8 cellular contexts compared by ENCODE assay signal in genomic region chr11:6234314-6235031, GRCh38. TPM values are rescaled to one million over a fixed set of nuclear protein-coding genes. Genes with fewer than 3 reads are reported as not detected.
DNase-seq lines count a peak whose midpoint lies in the region; ATAC-seq and TF ChIP-seq lines count a peak whose summit lies in the region.

Gene FHIP1B, minus strand, starts transcription at chr11:6234636. Its CDS starts 10,120 bp downstream, at chr11:6224516.

- H3K4me2 ChIP-seq in SU-DHL-6 (ENCODE audit: low read depth, low read length, poor library complexity, severe bottlenecking) = peak within 1 kb of the TSS; percentile 79

- H3K9me3 ChIP-seq in SU-DHL-6 (ENCODE audit: insufficient read depth, low read length) (no peaks in the 10 kb centered on the region), thyroid gland (no peaks in the 10 kb centered on the region)

- H3K9me2 ChIP-seq in SU-DHL-6 (replicated peaks; ENCODE audit: insufficient read depth, low read length) = no peaks in the 10 kb centered on the region

- DNase-seq in GM10266 (ENCODE audit: extremely low spot score) = peak; percentile 96
- peak; percentile 100 for DNase-seq in NCI-H1105 treated with DMSO at 0.1 percent for 48 hours (lab: John Stamatoyannopoulos, UW)
- DNase-seq in activated naive CD8-positive, alpha-beta T cell treated with anti-CD3 and anti-CD28 coated beads, Interleukin-2, amount 10 ng/mL, durations not matched to agents 7 days and 5 days = peak; percentile 98
- peak; percentile 97 to 100 (median 100) for DNase-seq in head of caudate nucleus
- DNase-seq in osteocyte (ENCODE audit: extremely low spot score, unreplicated experiment) = peak; percentile 100
- DNase-seq in thyroid gland = peak; percentile 100

- H3K27ac ChIP-seq in SU-DHL-6 (ENCODE audit: low read depth, low read length) (no peak within 1 kb of the TSS), thyroid gland (peak within 1 kb of the TSS; percentile 58 to 80 (median 80))

- POLR2A ChIA-PET in activated naive CD8-positive, alpha-beta T cell treated with anti-CD3 and anti-CD28 coated beads, Interleukin-2, amount 10 ng/mL, durations not matched to agents 7 days and 5 days (lab: Charles Lee) = interaction anchor here (0.6 to 2.5 kb wide), 8 partner anchors 19 to 508 kb away, joined by 3 to 8 read pairs (median 5); partner anchors contain the start of genes ARFIP2, SMPD1 and TIMM10B

- TF ChIP-seq POLR2A in thyroid gland (IDR thresholded peaks at IDR 0.05) = peak in 1 of 2 donors; percentile 64

- 0% methylated on average over 35 to 51 of the region's 59 CpGs for WGBS in thyroid gland, 2 donors

- peaks cover 25% of the 10 kb centered on the region for H3K4me1 Mint-ChIP-seq in activated naive CD8-positive, alpha-beta T cell treated with anti-CD3 and anti-CD28 coated beads, Interleukin-2, amount 10 ng/mL, durations not matched to agents 7 days and 5 days
- H3K4me1 Mint-ChIP-seq in osteocyte (ENCODE audit: unreplicated experiment) = peaks cover 19% of the 10 kb centered on the region

- peak within 1 kb of the TSS; percentile 66 for H3K9ac ChIP-seq in SU-DHL-6 (ENCODE audit: low read length)

- no peaks in the 10 kb centered on the region; the same call in 1 of the 2 replicates for H3K79me2 ChIP-seq in SU-DHL-6 (ENCODE audit: insufficient read depth, low read length)

- TF ChIP-seq CTCF in GM10266 (IDR thresholded peaks at IDR 0.05; ENCODE audit: control insufficient read depth, insufficient read depth, low read depth, missing control alignments) (no peak), SU-DHL-6 (IDR thresholded peaks at IDR 0.05; ENCODE audit: insufficient read depth, low read length, poor library complexity, severe bottlenecking) (no peak), osteocyte (IDR thresholded peaks at IDR 0.05) (no peak), thyroid gland (IDR thresholded peaks at IDR 0.05) (no peak)

- no peaks in the 10 kb centered on the region for H3K27me3 ChIP-seq in SU-DHL-6 (ENCODE audit: low read length)
- H3K27me3 ChIP-seq in thyroid gland = no peaks in the 10 kb centered on the region

- H2AFZ ChIP-seq in SU-DHL-6 (ENCODE audit: low read depth, low read length, severe bottlenecking) = peak within 1 kb of the TSS; percentile 87

- peak within 1 kb of the TSS; percentile 97 for H3K27ac Mint-ChIP-seq in activated naive CD8-positive, alpha-beta T cell treated with anti-CD3 and anti-CD28 coated beads, Interleukin-2, amount 10 ng/mL, durations not matched to agents 7 days and 5 days
- H3K27ac Mint-ChIP-seq in osteocyte (ENCODE audit: unreplicated experiment) = peak within 1 kb of the TSS; percentile 99

- peak; percentile 97 for ATAC-seq in HG02642 (IDR thresholded peaks at IDR 0.05; ENCODE audit: poor library complexity, unreplicated experiment)
- peak; percentile 91 for ATAC-seq in activated naive CD8-positive, alpha-beta T cell treated with anti-CD3 and anti-CD28 coated beads, Interleukin-2, amount 10 ng/mL, durations not matched to agents 7 days and 5 days (ENCODE audit: low read depth)

- H3K36me3 ChIP-seq in SU-DHL-6 (ENCODE audit: low read length) (no peaks in the 10 kb centered on the region), thyroid gland (no peaks in the 10 kb centered on the region)

- H3K4me1 ChIP-seq in thyroid gland = peaks cover 12 to 15% of the 10 kb centered on the region in 2 donors

- peaks cover 7% of the 10 kb centered on the region for H3K36me3 Mint-ChIP-seq in activated naive CD8-positive, alpha-beta T cell treated with anti-CD3 and anti-CD28 coated beads, Interleukin-2, amount 10 ng/mL, durations not matched to agents 7 days and 5 days
- no peaks in the 10 kb centered on the region for H3K36me3 Mint-ChIP-seq in osteocyte (ENCODE audit: unreplicated experiment)

- H3K27me3 Mint-ChIP-seq in activated naive CD8-positive, alpha-beta T cell treated with anti-CD3 and anti-CD28 coated beads, Interleukin-2, amount 10 ng/mL, durations not matched to agents 7 days and 5 days = no peaks in the 10 kb centered on the region
- peaks cover 2% of the 10 kb centered on the region for H3K27me3 Mint-ChIP-seq in osteocyte (ENCODE audit: unreplicated experiment)

- intact Hi-C loops in head of caudate nucleus (cut with DNase I) (no loop called here), thyroid gland (cut with DNase I) (loop anchor here (10.0 kb wide), 1 partner anchor 240 kb away; the partner anchor contains the start of gene TRIM3)

- H3K4me3 ChIP-seq in SU-DHL-6 (ENCODE audit: insufficient read depth, low read length, poor library complexity, severe bottlenecking) = peak within 1 kb of the TSS; percentile 57
- H3K4me3 ChIP-seq in thyroid gland (replicated peaks in 1 of 3) = peak within 1 kb of the TSS; percentile 75 to 83 (median 78)

- H4K20me1 ChIP-seq in SU-DHL-6 (ENCODE audit: low read depth, low read length) = 0 out of 2 replicates have a peak, but pooled peaks cover 3% of the 10 kb centered on the region

- peak within 1 kb of the TSS; percentile 99 for H3K4me3 Mint-ChIP-seq in activated naive CD8-positive, alpha-beta T cell treated with anti-CD3 and anti-CD28 coated beads, Interleukin-2, amount 10 ng/mL, durations not matched to agents 7 days and 5 days
- peak within 1 kb of the TSS; percentile 99 for H3K4me3 Mint-ChIP-seq in osteocyte (ENCODE audit: unreplicated experiment)

- H3K9me3 Mint-ChIP-seq in activated naive CD8-positive, alpha-beta T cell treated with anti-CD3 and anti-CD28 coated beads, Interleukin-2, amount 10 ng/mL, durations not matched to agents 7 days and 5 days = no peaks in the 10 kb centered on the region
- H3K9me3 Mint-ChIP-seq in osteocyte (ENCODE audit: unreplicated experiment) = no peaks in the 10 kb centered on the region

- peaks cover 9% of the 10 kb centered on the region for H3F3A ChIP-seq in SU-DHL-6 (ENCODE audit: insufficient read depth)

RNA-seq across cellular contexts. Expression of gene FHIP1B, which starts in this region (rescaled TPM):
- 10 to 100 TPM; 33.3 to 34.9 TPM for total RNA-seq in activated naive CD8-positive, alpha-beta T cell treated with anti-CD3 and anti-CD28 coated beads, Interleukin-2, amount 10 ng/mL, durations not matched to agents 7 days and 5 days
- total RNA-seq in osteocyte (23.3 and 25.6 TPM in 2 replicates), thyroid gland (10 to 100 TPM; 37.1 to 60.8 (median 43.6) TPM)
